22 cellular contexts compared by ENCODE assay signal in the genomic region with DNA sequence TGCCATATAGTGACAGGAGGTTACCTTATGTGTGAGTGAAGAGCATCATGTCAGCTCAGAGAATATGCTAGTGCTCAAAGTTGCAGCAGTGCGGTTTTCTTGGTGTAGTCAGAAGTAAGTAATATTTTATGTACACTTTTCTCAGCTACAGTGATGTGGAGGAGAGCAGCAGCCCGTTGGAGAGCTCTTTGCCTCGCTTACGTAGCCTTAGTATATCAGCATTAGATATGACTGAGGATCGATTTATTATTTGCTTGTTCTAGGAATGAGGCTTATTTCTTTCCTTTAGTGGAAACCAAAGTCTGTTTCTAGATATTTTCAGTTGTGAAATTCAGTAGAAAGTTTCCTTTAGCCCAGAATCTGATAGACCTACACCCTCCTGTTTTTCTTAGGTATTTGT.
DNase-seq lines count a peak whose midpoint lies in the region; ATAC-seq, FAIRE-seq and TF ChIP-seq lines count a peak whose summit lies in the region.
"Had no signal": no experiment of that assay in that cellular context is flagged by ENCODE, and none has a peak within 500 bp of the region (broad histone marks: within the 10 kb centered on the region; RNA-seq: fewer than 3 reads in every experiment).

No MANE protein-coding gene starts in this region.

- TF ChIP-seq CTCF in body of pancreas (IDR thresholded peaks at IDR 0.05): no peak
- TF ChIP-seq CTCF in pancreas (IDR thresholded peaks at IDR 0.05): no peak
- no peak for TF ChIP-seq CTCF in stomach (IDR thresholded peaks at IDR 0.05)

- DNase-seq in HTR-8/SVneo (ENCODE audit: insufficient read length, low spot score): no peak
- DNase-seq in body of pancreas: peak in 2 of 4 donors; percentile 40 to 53
- DNase-seq in pancreas: no peak
- no peak for DNase-seq in stomach
- no peak for DNase-seq in cerebellum (ENCODE audit: low spot score)
- DNase-seq in GDM1 (lab: John Stamatoyannopoulos, UW): no peak
- DNase-seq: AML-193; Caco-2; Calu3; CD4-positive, alpha-beta T cell; CD8-positive, alpha-beta T cell; DMS79 treated with DMSO at 0.1 percent for 48 hours had no signal

- H3K4me1 ChIP-seq in body of pancreas (peaks cover 40% of the 10 kb centered on the region), pancreas (peaks cover 16 to 24% (median 20%) of the 10 kb centered on the region in 3 donors), stomach (peaks cover 4 to 65% (median 25%) of the 10 kb centered on the region in 4 donors)

- H3K27ac ChIP-seq in body of pancreas (peak overlapping the region in 3 of 4 donors; percentile 11 to 55 (median 51)), pancreas (peak overlapping the region in 3 of 4 donors; percentile 9 to 50 (median 13)), stomach (peak overlapping the region in 4 of 5 donors; percentile 8 to 73 (median 30))
- H3K27ac ChIP-seq: 22Rv1; A549; BLaER1 treated with 17β-estradiol and CSF1 and Interleukin-3, amounts not matched to agents 10 nM and 100 nM; C4-2B had no signal

- ATAC-seq in body of pancreas (peak; percentile 56), pancreas (peak; percentile 52 to 69 (median 58)), HG03354 (IDR thresholded peaks at IDR 0.05; ENCODE audit: poor library complexity, severe bottlenecking, unreplicated experiment) (no peak)
- ATAC-seq: A549; CD8-positive, alpha-beta T cell; GM12878 had no signal

- H3K27me3 ChIP-seq in body of pancreas (no peaks in the 10 kb centered on the region), pancreas (no peaks in the 10 kb centered on the region), stomach (no peaks in the 10 kb centered on the region)
- H3K27me3 ChIP-seq: BLaER1 treated with 17β-estradiol and CSF1 and Interleukin-3, amounts not matched to agents 10 nM and 100 nM had no signal

- H3K36me3 ChIP-seq in body of pancreas (replicated peaks in 1 of 2; ENCODE audit: insufficient read depth in 1 of 2, low read depth in 2 of 2): peaks cover 0 to 4% of the 10 kb centered on the region in 2 donors
- H3K36me3 ChIP-seq in pancreas: peaks cover 0 to 18% (median 0%) of the 10 kb centered on the region in 3 donors
- H3K36me3 ChIP-seq in stomach: peaks cover 21 to 50% (median 42%) of the 10 kb centered on the region in 4 donors

- TF ChIP-seq POLR2A in body of pancreas (IDR thresholded peaks at IDR 0.05) (peak in 1 of 3 donors; percentile 7), stomach (IDR thresholded peaks at IDR 0.05) (no peak)

- H3K9me3 ChIP-seq in body of pancreas: no peaks in the 10 kb centered on the region
- H3K9me3 ChIP-seq in pancreas: no peaks in the 10 kb centered on the region
- H3K9me3 ChIP-seq in stomach: no peaks in the 10 kb centered on the region
- H3K9me3 ChIP-seq: A549; BLaER1 treated with 17β-estradiol and CSF1 and Interleukin-3, amounts not matched to agents 10 nM and 100 nM; Caco-2 had no signal

- H3K4me3 ChIP-seq in body of pancreas (no peak overlapping the region), pancreas (no peak overlapping the region), stomach (no peak overlapping the region)
- H3K4me3 ChIP-seq: A549; BLaER1 treated with 17β-estradiol and CSF1 and Interleukin-3, amounts not matched to agents 10 nM and 100 nM; GM12878 had no signal

- FAIRE-seq in HTR-8/SVneo (lab: Jason Lieb, UNC) (peak; percentile 73), pancreas (lab: Jason Lieb, UNC) (no peak)
- FAIRE-seq: A549, D721Med, G401.6, GM12878, GM12892, GM18507 had no signal

- WGBS in body of pancreas, 2 donors: 38 to 46% methylated on average over 5 of the region's 5 CpGs
- 35 to 40% methylated on average over 5 of the region's 5 CpGs for WGBS in pancreas, 2 donors
- WGBS in stomach, 5 donors: 33 to 61% (median 57%) methylated on average over 5 of the region's 5 CpGs

- intact Hi-C loops in body of pancreas (cut with DNase I) (no loop called here), pancreas (cut with DNase I) (loop anchor here in 1 of 3 donors (10.0 kb wide), 1 partner anchor 78 kb away; no protein-coding TSS in a partner anchor), stomach (cut with DNase I; ENCODE audit: low total_unique reads) (no loop called here)

- no peak for TF ChIP-seq EP300 in stomach (IDR thresholded peaks at IDR 0.05)
